In the genomic region with DNA sequence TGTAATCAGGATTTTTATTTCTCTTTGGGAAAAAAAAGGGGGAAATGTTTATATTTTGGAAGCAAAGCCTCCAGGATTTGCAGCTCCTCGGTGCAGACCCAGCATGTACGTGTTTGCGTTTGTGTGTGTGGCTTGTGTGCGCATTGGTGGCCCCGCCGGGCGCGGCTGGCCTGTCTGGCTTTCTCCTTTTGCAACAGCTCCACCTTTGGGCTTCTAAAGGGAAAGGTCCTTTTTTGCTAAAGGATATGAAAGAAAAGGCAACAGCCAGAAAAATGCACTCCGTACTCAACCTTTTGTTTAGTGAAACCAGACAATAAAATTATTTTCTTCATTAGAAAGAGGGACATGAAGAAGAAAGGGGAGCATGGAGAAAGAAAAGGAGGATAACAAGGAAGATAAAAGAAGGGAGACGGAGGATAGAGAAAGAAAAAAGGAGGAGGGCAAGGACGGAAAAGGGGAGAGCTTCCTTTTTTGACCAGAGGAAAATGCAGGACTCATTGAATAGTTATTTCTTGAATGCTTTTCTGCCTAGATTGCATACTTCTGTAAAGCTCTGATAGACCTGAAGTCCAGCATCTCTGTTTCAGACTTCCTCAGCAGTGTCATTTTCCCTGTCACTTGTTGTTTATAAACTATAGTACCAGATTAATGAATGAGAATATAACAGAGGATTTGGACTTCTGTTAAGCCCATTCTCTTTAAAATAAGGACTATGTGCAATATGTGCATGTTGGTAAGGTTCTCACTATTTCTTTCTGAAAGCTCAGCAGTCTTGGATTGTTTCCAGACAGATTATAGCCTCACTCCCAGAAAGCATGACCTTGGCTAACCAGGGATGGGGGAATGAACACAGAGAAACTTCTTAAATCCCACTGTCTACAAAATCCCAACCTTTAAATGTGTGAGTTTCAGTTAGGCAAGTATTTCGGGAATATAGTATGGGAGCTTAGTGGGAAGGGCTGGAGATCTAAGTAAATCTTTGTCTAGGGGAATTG, we compare ENCODE assay signal across 8 cellular contexts.
A peak's percentile ranks its signal among the peaks of the same experiment; 100 is the strongest.
DNase-seq lines count a peak whose midpoint lies in the region; ATAC-seq, FAIRE-seq and TF ChIP-seq lines count a peak whose summit lies in the region.

No MANE protein-coding gene starts in this region.

- H3K9me3 ChIP-seq in ES-I3 (ENCODE audit: control insufficient read depth, insufficient read depth, low read length), result no peaks in the 10 kb centered on the region
- H3K9me3 ChIP-seq in aorta (ENCODE audit: control insufficient read depth, low read length), result no peaks in the 10 kb centered on the region

- intact Hi-C loops in MCF 10A (cut with micrococcal nuclease) (loop anchor here (1.0 to 5.0 kb wide), 2 partner anchors 355 to 514 kb away; no protein-coding TSS in a partner anchor), aorta (cut with DNase I) (loop anchor here in 1 of 2 donors (10.0 kb wide), 1 partner anchor 143 kb away; no protein-coding TSS in a partner anchor)

- peaks cover 6% of the 10 kb centered on the region for H3K4me1 Mint-ChIP-seq in MCF 10A (ENCODE audit: insufficient read depth, unreplicated experiment)

- WGBS in aorta, 2 donors, result 4% methylated on average over 12 of the region's 12 CpGs

- no peaks in the 10 kb centered on the region for H3K27me3 ChIP-seq in aorta (ENCODE audit: control insufficient read depth in 1 of 2, insufficient read depth in 2 of 2, low read length in 1 of 2)

- H3K4me1 ChIP-seq in ES-I3 (ENCODE audit: insufficient read depth, low read length) (peaks cover 15% of the 10 kb centered on the region; the same call in 1 of the 2 replicates), aorta (ENCODE audit: control insufficient read depth in 1 of 2, insufficient read depth in 2 of 2, low read length in 2 of 2) (no peaks in the 10 kb centered on the region)

- H3K9ac ChIP-seq in ES-I3 (ENCODE audit: low read depth, low read length), result peak overlapping the region; percentile 14; the same call in 1 of the 2 replicates

- BruUV-seq in MCF 10A (replicated peaks; lab: Mats Ljungman, UMichigan), result no TSS peak

- no peak overlapping the region for H3K27ac ChIP-seq in aorta (ENCODE audit: low read depth in 1 of 2, low read length in 2 of 2)

- peak overlapping the region; percentile 85 for H3K27ac Mint-ChIP-seq in MCF 10A (ENCODE audit: low read depth, unreplicated experiment)

- ATAC-seq in HG03520 (IDR thresholded peaks at IDR 0.05; ENCODE audit: unreplicated experiment) (peak; percentile 52), aorta (ENCODE audit: low FRiP score) (peak; percentile 71)

- peak; percentile 75 for TF ChIP-seq CTCF in MCF 10A (IDR thresholded peaks at IDR 0.05; ENCODE audit: unreplicated experiment)

- DNase-seq in NCI-H510A treated with DMSO at 0.1 percent for 48 hours (lab: John Stamatoyannopoulos, UW) (peak; percentile 65), MCF 10A (ENCODE audit: unreplicated experiment) (peak; percentile 73), kidney tubule cell (ENCODE audit: low spot score) (peak; percentile 58), aorta (peak; percentile 47 to 75), GM19239 (ENCODE audit: insufficient read length, low spot score) (no peak), GM19238 (ENCODE audit: insufficient read length, low spot score) (no peak)

- H3K9me3 Mint-ChIP-seq in MCF 10A (ENCODE audit: unreplicated experiment), result no peaks in the 10 kb centered on the region

- peak overlapping the region; percentile 72 for H3K4me3 Mint-ChIP-seq in MCF 10A (ENCODE audit: unreplicated experiment)

- CTCF ChIA-PET in MCF 10A (lab: Yijun Ruan, JAX), result interaction anchor here (0.6 to 2.3 kb wide), 16 partner anchors 11 to 1560 kb away, joined by 3 to 7 read pairs (median 4); no protein-coding TSS in a partner anchor

- no peak overlapping the region for H3K4me3 ChIP-seq in aorta (ENCODE audit: low read length in 2 of 2)

- H3K36me3 Mint-ChIP-seq in MCF 10A (ENCODE audit: insufficient read depth, unreplicated experiment), result no peaks in the 10 kb centered on the region

- POLR2A ChIA-PET in MCF 10A (lab: Yijun Ruan, JAX), result no interaction called here

- no peaks in the 10 kb centered on the region for H3K27me3 Mint-ChIP-seq in MCF 10A (ENCODE audit: insufficient read depth, unreplicated experiment)

- FAIRE-seq in GM19239 (lab: Jason Lieb, UNC), result no peak

- H3K36me3 ChIP-seq in ES-I3 (ENCODE audit: insufficient read depth, low read length) (no peaks in the 10 kb centered on the region), aorta (ENCODE audit: control insufficient read depth in 1 of 2, insufficient read depth in 2 of 2, low read length in 1 of 2) (no peaks in the 10 kb centered on the region)

Comparison
In these comparisons a context has a peak if more than half of its experiments do, and no peak if none do; other contexts are left out.
1. DNase-seq: peak in NCI-H510A treated with DMSO at 0.1 percent for 48 hours (single experiment), MCF 10A (single experiment), kidney tubule cell (single experiment) and aorta (2 of 2); none in GM19239 (single experiment) and GM19238 (single experiment).